23 cellular contexts compared by ENCODE assay signal in genomic region chr12:75170786-75171185, GRCh38. TPM values are rescaled to one million over a fixed set of nuclear protein-coding genes. Genes with fewer than 3 reads are reported as not detected.
DNase-seq lines count a peak whose midpoint lies in the region; ATAC-seq and TF ChIP-seq lines count a peak whose summit lies in the region.
"Had no signal": no experiment of that assay in that cellular context is flagged by ENCODE, and none has a peak within 500 bp of the region (broad histone marks: within the 10 kb centered on the region; RNA-seq: fewer than 3 reads in every experiment).

No MANE protein-coding gene starts in this region.

- intact Hi-C loops in right cardiac atrium (cut with DNase I) (no loop called here), head of caudate nucleus (cut with DNase I) (no loop called here)

- 39% methylated on average over 2 of the region's 2 CpGs for WGBS in right cardiac atrium

- POLR2A ChIA-PET in GM10248 (lab: Yijun Ruan, JAX) = no interaction called here

- no peaks in the 10 kb centered on the region; the same call in 1 of the 2 replicates for H3K27me3 ChIP-seq in ACC112 (ENCODE audit: insufficient read depth, low read length)
- no peaks in the 10 kb centered on the region for H3K27me3 ChIP-seq in right cardiac atrium (ENCODE audit: control insufficient read depth, insufficient read depth)
- H3K27me3 ChIP-seq: sigmoid colon, vagina had no signal

- peak overlapping the region; percentile 61 for H2AFZ ChIP-seq in ACC112 (ENCODE audit: low read length, unreplicated experiment)

- ATAC-seq in GM19351 (IDR thresholded peaks at IDR 0.05; ENCODE audit: unreplicated experiment) (peak; percentile 66), HG02870 (IDR thresholded peaks at IDR 0.05; ENCODE audit: unreplicated experiment) (peak; percentile 63), right cardiac atrium (no peak)
- ATAC-seq: effector memory CD8-positive, alpha-beta T cell had no signal

- CTCF ChIA-PET in GM10248 (lab: Yijun Ruan, JAX) = interaction anchor here (1.1 kb wide), 1 partner anchor 29 kb away, joined by 3 read pairs; no protein-coding TSS in a partner anchor

- no peak overlapping the region for H3K4me3 ChIP-seq in ACC112 (ENCODE audit: low read depth, low read length)
- H3K4me3 ChIP-seq in right cardiac atrium (ENCODE audit: low read length) = no peak overlapping the region
- H3K4me3 ChIP-seq: sigmoid colon, vagina had no signal

- H3K4me1 ChIP-seq in ACC112 (ENCODE audit: control insufficient read depth, insufficient read depth, low read length, unreplicated experiment) (no peaks in the 10 kb centered on the region), right cardiac atrium (ENCODE audit: control insufficient read depth, insufficient read depth, low read length) (no peaks in the 10 kb centered on the region)
- H3K4me1 ChIP-seq: sigmoid colon, vagina had no signal

- H3K27ac ChIP-seq in ACC112 (ENCODE audit: low read depth, low read length) (no peak overlapping the region), right cardiac atrium (ENCODE audit: low read length) (no peak overlapping the region)
- H3K27ac ChIP-seq: sigmoid colon, vagina had no signal

- H3K9me3 ChIP-seq in right cardiac atrium (ENCODE audit: control insufficient read depth, low read length) = no peaks in the 10 kb centered on the region
- H3K9me3 ChIP-seq: sigmoid colon, vagina had no signal

- peak; percentile 7 for DNase-seq in NCI-H69 (lab: John Stamatoyannopoulos, UW)
- no peak for DNase-seq in right cardiac atrium
- DNase-seq in GM10248 (ENCODE audit: extremely low spot score) = no peak
- no peak for DNase-seq in AG08395 (ENCODE audit: low spot score)
- no peak for DNase-seq in head of caudate nucleus
- DNase-seq: ACHN; activated CD4-positive, CD25-positive, alpha-beta regulatory T cell treated with anti-CD3 and anti-CD28 coated beads, Interleukin-2, amount 50 U/mL, for 72 hours; activated gamma-delta T cell treated with Interleukin-2 at 50 U/mL for 16 hours; CD4-positive, CD25-positive, alpha-beta regulatory T cell; DND-41; effector memory CD8-positive, alpha-beta T cell; NCI-H1105; nucleus accumbens; SHP77 treated with DMSO at 0.1 percent for 48 hours; sigmoid colon; stimulated activated CD4-positive, alpha-beta T cell treated with anti-CD3 and anti-CD28 coated beads, Interleukin-1b, Interleukin-23, amount 100 ng/mL, for 48 hours had no signal

- H3K36me3 ChIP-seq in ACC112 (ENCODE audit: insufficient read depth, low read length) = no peaks in the 10 kb centered on the region
- H3K36me3 ChIP-seq: sigmoid colon, vagina had no signal

- H3K79me2 ChIP-seq in ACC112 (ENCODE audit: control insufficient read depth, insufficient read depth, low read length, unreplicated experiment) = no peaks in the 10 kb centered on the region

- TF ChIP-seq CTCF in GM10248 (IDR thresholded peaks at IDR 0.05; ENCODE audit: control extremely low read depth, extremely low read depth, low read depth, missing control alignments) = no peak

RNA-seq across cellular contexts. Expression of gene KCNC2, which starts 38.9 kb away (rescaled TPM):
- total RNA-seq in right cardiac atrium = not detected
- polyA plus RNA-seq in right cardiac atrium = not detected
- total RNA-seq: CD4-positive, CD25-positive, alpha-beta regulatory T cell; H1; mucosa of gallbladder; T-helper 2 cell treated with Interferon-gamma antibody and Interleukin-4, amounts not matched to agents 100 ng/mL and 5 ng/mL, for 36 hours had no signal
- polyA plus RNA-seq: CD4-positive, CD25-positive, alpha-beta regulatory T cell had no signal

Comparison
In these comparisons a context has a peak if more than half of its experiments do, and no peak if none do; other contexts are left out.
1. ATAC-seq: peak in GM19351 (single experiment) and HG02870 (single experiment); none in right cardiac atrium (0 of 2).